Comparison of ENCODE assay signal across 1 cellular context in the genomic region with DNA sequence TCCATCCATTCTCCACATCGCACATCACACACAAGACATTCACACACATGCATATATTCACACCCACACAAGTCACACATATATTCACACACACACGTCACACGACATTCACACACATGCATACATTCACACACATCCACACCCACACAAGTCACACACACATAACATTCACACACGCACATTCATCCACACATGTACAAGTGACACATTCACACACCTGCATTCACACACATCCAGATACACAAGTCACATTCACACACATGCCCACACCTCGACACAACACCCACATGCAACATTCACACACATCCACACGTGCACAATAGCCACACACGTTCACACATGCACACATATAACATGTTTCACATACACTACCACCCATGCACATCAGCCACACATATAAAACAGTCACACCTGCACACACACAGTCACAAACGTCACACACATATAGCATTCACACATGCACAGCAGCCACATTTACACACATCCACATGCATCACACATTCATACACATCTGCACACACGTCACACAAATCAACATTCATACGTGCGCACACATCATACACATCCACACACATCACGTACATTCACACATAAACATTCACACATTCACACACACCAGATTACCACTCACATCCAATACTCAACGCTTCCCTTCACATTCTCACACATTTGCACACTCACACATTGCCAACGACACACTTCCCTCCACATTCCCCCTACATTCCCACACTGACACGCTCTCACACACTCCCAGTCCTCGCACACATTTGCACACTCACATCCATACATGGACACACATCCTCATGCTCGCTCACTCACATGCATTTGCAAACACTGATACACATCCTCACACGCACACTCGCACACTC.
TF ChIP-seq lines count a peak whose summit lies in the region.

No MANE protein-coding gene starts in this region.

TF ChIP-seq in H1, 55 proteins besides CTCF, POLR2A, EP300 and RAD21:
- no peak for TF ChIP-seq GTF2F1 (IDR thresholded peaks at IDR 0.05; ENCODE audit: borderline replicate concordance, low read depth, low read length)
- no peak for TF ChIP-seq CEBPB (IDR thresholded peaks at IDR 0.05; ENCODE audit: low read depth, low read length)
TF ChIP-seq in H1: peak in this region for 0.
